In the genomic region with DNA sequence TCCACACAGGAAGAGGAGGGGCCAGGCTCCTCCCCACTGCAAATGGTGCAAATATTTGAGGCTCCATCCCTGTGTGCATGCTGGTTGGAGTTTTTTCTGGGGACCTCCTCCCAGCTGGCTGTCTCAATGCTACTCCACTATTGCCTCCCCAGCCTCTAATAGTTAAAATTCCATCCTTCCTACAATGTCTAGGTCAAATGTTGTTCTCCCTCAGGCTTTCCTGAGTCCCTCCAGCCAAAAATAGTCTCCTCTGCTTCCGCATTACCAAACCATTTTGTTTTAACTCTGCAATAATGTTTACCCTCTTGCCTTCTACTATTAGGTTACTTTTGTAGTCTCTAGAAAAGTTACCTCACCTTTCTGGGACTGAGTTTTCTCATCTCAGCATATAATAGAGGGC, we compare ENCODE assay signal across 26 cellular contexts. TPM values are rescaled to one million over a fixed set of nuclear protein-coding genes. Genes with fewer than 3 reads are reported as not detected.
DNase-seq lines count a peak whose midpoint lies in the region; ATAC-seq, FAIRE-seq and TF ChIP-seq lines count a peak whose summit lies in the region.
"Had no signal": no experiment of that assay in that cellular context is flagged by ENCODE, and none has a peak within 500 bp of the region (broad histone marks: within the 10 kb centered on the region; RNA-seq: fewer than 3 reads in every experiment).

No MANE protein-coding gene starts in this region.

- peak overlapping the region; percentile 38; the same call in 1 of the 2 replicates for H2BK5ac ChIP-seq in H1 (ENCODE audit: low read depth, low read length)

- H3K4ac ChIP-seq in H1 (replicated peaks; ENCODE audit: insufficient read length, low read depth, low read length), result no peak overlapping the region

- H3K27me3 ChIP-seq in AG04450 (ENCODE audit: control insufficient read depth, insufficient read depth, low read length), result no peaks in the 10 kb centered on the region
- H3K27me3 ChIP-seq in H1 (replicated peaks in 1 of 4; ENCODE audit: control insufficient read depth in 3 of 4, extremely low read depth in 1 of 4, insufficient read depth in 3 of 4, low read length in 3 of 4), result no peaks in the 10 kb centered on the region
- H3K27me3 ChIP-seq in neural progenitor cell, result no peaks in the 10 kb centered on the region
- H3K27me3 ChIP-seq: transverse colon had no signal

- POLR2A ChIA-PET in AG04450 (lab: Yijun Ruan, JAX) (no interaction called here), H1 (lab: Charles Lee; ENCODE audit: partially characterized antibody) (interaction anchor here (0.6 kb wide), 1 partner anchor 97 kb away, joined by 3 read pairs; no protein-coding TSS in a partner anchor)

- H3K27ac Mint-ChIP-seq in neural progenitor cell, result peak overlapping the region; percentile 73
- H3K27ac Mint-ChIP-seq: activated naive CD4-positive, alpha-beta T cell treated with anti-CD3 and anti-CD28 coated beads for 36 hours had no signal

- peak overlapping the region; percentile 78 for H2BK120ac ChIP-seq in H1 (replicated peaks; ENCODE audit: low read depth, low read length)

- TF ChIP-seq EP300 in H1 (IDR thresholded peaks at IDR 0.05; ENCODE audit: borderline replicate concordance in 1 of 2, low read depth in 2 of 2, low read length in 2 of 2), result no peak

- H3K4me2 ChIP-seq in H1 (ENCODE audit: insufficient read depth in 1 of 2, low read depth in 2 of 2, low read length in 2 of 2) (no peak overlapping the region; a peak in 1 of 4 replicates), neural progenitor cell (peak overlapping the region; percentile 77)

- H2AFZ ChIP-seq in H1 (ENCODE audit: low read length) (no peak overlapping the region), neural progenitor cell (replicated peaks) (no peak overlapping the region)

- peak overlapping the region; percentile 29 for H4K91ac ChIP-seq in H1 (replicated peaks; ENCODE audit: insufficient read length, low read length)

- no peak overlapping the region for H2AK5ac ChIP-seq in H1 (ENCODE audit: low read depth, low read length)

- H3K27ac ChIP-seq in AG04450 (ENCODE audit: low read depth, low read length), result peak overlapping the region; percentile 39
- H3K27ac ChIP-seq in H1 (ENCODE audit: low read depth, low read length), result no peak overlapping the region
- H3K27ac ChIP-seq in neural progenitor cell, result peak overlapping the region; percentile 99
- H3K27ac ChIP-seq: psoas muscle, transverse colon had no signal

- CTCF ChIA-PET in AG04450 (lab: Charles Lee), result interaction anchor here (1.1 kb wide), 1 partner anchor 8 kb away, joined by 5 read pairs; no protein-coding TSS in a partner anchor
- CTCF ChIA-PET in H1 (lab: Charles Lee; ENCODE audit: partially characterized antibody), result interaction anchor here (1.1 to 1.6 kb wide), 2 partner anchors 8 to 31 kb away, joined by 5 read pairs; no protein-coding TSS in a partner anchor

- no peak overlapping the region for H2BK15ac ChIP-seq in H1 (ENCODE audit: low read length)

- H3K4me1 ChIP-seq in H1 (replicated peaks in 1 of 4; ENCODE audit: control insufficient read depth in 3 of 4, insufficient read depth in 4 of 4, low read length in 3 of 4), result peaks cover 2 to 20% (median 17%) of the 10 kb centered on the region in 4 experiments; a peak in 6 of 7 replicates
- H3K4me1 ChIP-seq in neural progenitor cell, result peaks cover 52% of the 10 kb centered on the region

- H3K14ac ChIP-seq in H1 (ENCODE audit: insufficient read length), result no peak overlapping the region

- H3K79me2 ChIP-seq in H1 (ENCODE audit: control insufficient read depth in 1 of 2, insufficient read depth in 2 of 2, low read length in 2 of 2), result no peaks in the 10 kb centered on the region
- H3K79me2 ChIP-seq in neural progenitor cell (ENCODE audit: low read depth), result no peaks in the 10 kb centered on the region

- H3K18ac ChIP-seq in H1 (ENCODE audit: extremely low read depth, low read length), result peak overlapping the region; percentile 39; the same call in 1 of the 2 replicates

- H3K9me3 ChIP-seq in AG04450 (ENCODE audit: control insufficient read depth, insufficient read depth, low read length) (peaks cover 4% of the 10 kb centered on the region), H1 (ENCODE audit: insufficient read depth in 2 of 2, low read depth in 1 of 2, low read length in 1 of 2) (peaks cover 5 to 6% of the 10 kb centered on the region in 2 experiments; a peak in 2 of 4 replicates), neural progenitor cell (ENCODE audit: low read depth) (peaks cover 8% of the 10 kb centered on the region)
- H3K9me3 ChIP-seq: psoas muscle, transverse colon had no signal

- 90% methylated on average over 1 of the region's 1 CpG; no CpG with 5 or more reads in 1 of the 2 experiments for WGBS in H1 (ENCODE audit: extremely low coverage in 1 of 2, insufficient coverage in 1 of 2, insufficient read length in 1 of 2, insufficient replicate concordance in 2 of 2, low coverage in 1 of 2, low lambda C conversion rate in 2 of 2, missing lambda C conversion rate in 1 of 2), 2 experiments

- H3K36me3 ChIP-seq in H1 (ENCODE audit: control insufficient read depth in 2 of 4, insufficient read depth in 4 of 4, low read length in 3 of 4), result peaks cover 0 to 7% (median 3%) of the 10 kb centered on the region in 4 experiments; a peak in 2 of 8 replicates
- H3K36me3 ChIP-seq in neural progenitor cell, result no peaks in the 10 kb centered on the region
- H3K36me3 ChIP-seq: transverse colon had no signal

- DNase-seq in AG04450 (ENCODE audit: low read depth, low spot score), result no peak
- peak; percentile 66 for DNase-seq in RPMI7951 (ENCODE audit: low read depth)
- no peak for DNase-seq in H1 (ENCODE audit: low read depth in 1 of 2, low spot score in 2 of 2)
- no peak for DNase-seq in neural progenitor cell (ENCODE audit: low spot score)
- no peak for DNase-seq in NCI-H226
- DNase-seq: ACHN; activated CD4-positive, alpha-beta T cell treated with anti-CD3 and anti-CD28 coated beads, Interleukin-2, amount 50 U/mL, for 4 hours; activated naive CD4-positive, alpha-beta T cell treated with anti-CD3 and anti-CD28 coated beads for 36 hours; activated T-cell treated with anti-CD3 and anti-CD28 coated beads for 4 hours; DMS 273 treated with DMSO at 0.1 percent for 48 hours; MV-4-11; NCI-H187 treated with DMSO at 0.1 percent for 48 hours; NCI-H446 treated with DMSO at 0.1 percent for 48 hours; psoas muscle; RPMI8226; stimulated activated CD4-positive, alpha-beta T cell treated with anti-CD3 and anti-CD28 coated beads, Interleukin-12 subunit alpha, Interleukin-12 subunit beta, amount 100 ng/mL, for 4 hours; SW 1271; transverse colon had no signal

- H3K23ac ChIP-seq in H1 (ENCODE audit: insufficient read length), result no peak overlapping the region

- H3K79me1 ChIP-seq in H1 (ENCODE audit: low read depth, low read length), result no peaks in the 10 kb centered on the region

- no peak for FAIRE-seq in H1 (lab: Jason Lieb, UNC)
- FAIRE-seq: GM12892 had no signal

- H3F3A ChIP-seq in neural progenitor cell (ENCODE audit: low read depth), result peaks cover 40% of the 10 kb centered on the region

- H3K4me3 Mint-ChIP-seq in neural progenitor cell, result peak overlapping the region; percentile 22
- H3K4me3 Mint-ChIP-seq: activated naive CD4-positive, alpha-beta T cell treated with anti-CD3 and anti-CD28 coated beads for 36 hours; dendritic cell treated with granulocyte-macrophage colony-stimulating factor and Interleukin-4, amounts not matched to agents 40 ng/mL and 50 ng/mL, for 4 days had no signal

- no peak overlapping the region for H4K5ac ChIP-seq in H1 (ENCODE audit: insufficient read length, low read depth, low read length)

- TF ChIP-seq CTCF in AG04450 (IDR thresholded peaks at IDR 0.05; ENCODE audit: low read depth, low read length) (no peak), H1 (IDR thresholded peaks at IDR 0.05; ENCODE audit: control extremely low read depth in 1 of 3, insufficient read depth in 1 of 3, low read depth in 1 of 3, low read length in 3 of 3) (no peak), neural progenitor cell (IDR thresholded peaks at IDR 0.05) (no peak)

- peaks cover 2% of the 10 kb centered on the region for H3K36me3 Mint-ChIP-seq in neural progenitor cell

- no peaks in the 10 kb centered on the region; the same call in 1 of the 2 replicates for H3K23me2 ChIP-seq in H1 (ENCODE audit: low read depth, low read length)

- no peaks in the 10 kb centered on the region for H4K20me1 ChIP-seq in H1 (replicated peaks in 1 of 2; ENCODE audit: control insufficient read depth in 1 of 2, insufficient read depth in 2 of 2, low read length in 2 of 2)
- no peaks in the 10 kb centered on the region for H4K20me1 ChIP-seq in neural progenitor cell (ENCODE audit: low read depth)

- ATAC-seq in GM21447 (IDR thresholded peaks at IDR 0.05; ENCODE audit: unreplicated experiment) (no peak), GM18909 (IDR thresholded peaks at IDR 0.05; ENCODE audit: poor library complexity, unreplicated experiment) (no peak), GM21381 (IDR thresholded peaks at IDR 0.05; ENCODE audit: unreplicated experiment) (no peak)
- ATAC-seq: psoas muscle had no signal

- no peak overlapping the region for H3K56ac ChIP-seq in H1 (replicated peaks; ENCODE audit: insufficient read length, low read depth, low read length)

- no peak for TF ChIP-seq POLR2A in H1 (IDR thresholded peaks at IDR 0.05; ENCODE audit: control extremely low read depth in 1 of 2, low read depth in 2 of 2, low read length in 2 of 2)

- H4K8ac ChIP-seq in H1 (ENCODE audit: extremely low read depth, insufficient read depth, low read length), result no peak overlapping the region

- peaks cover 7% of the 10 kb centered on the region for H3K27me3 Mint-ChIP-seq in neural progenitor cell (ENCODE audit: insufficient read depth, low read depth)

- peaks cover 23% of the 10 kb centered on the region for H3K9me3 Mint-ChIP-seq in neural progenitor cell
- H3K9me3 Mint-ChIP-seq: activated naive CD4-positive, alpha-beta T cell treated with anti-CD3 and anti-CD28 coated beads for 36 hours; dendritic cell treated with granulocyte-macrophage colony-stimulating factor and Interleukin-4, amounts not matched to agents 40 ng/mL and 50 ng/mL, for 4 days had no signal

- TF ChIP-seq RAD21 in H1 (IDR thresholded peaks at IDR 0.05 in 1 of 2, conservative IDR thresholded peaks at IDR 0.05 in 1 of 2; ENCODE audit: low read depth in 2 of 2, low read length in 2 of 2), result no peak

- 0 out of 2 replicates have a peak overlapping the region, but pooled peaks have one; percentile 25 for H2BK20ac ChIP-seq in H1 (ENCODE audit: low read length)

- no peak overlapping the region for H3K4me3 ChIP-seq in AG04450 (ENCODE audit: low read depth, low read length)
- no peak overlapping the region; a peak in 1 of 8 replicates for H3K4me3 ChIP-seq in H1 (ENCODE audit: extremely low read depth in 1 of 4, insufficient read depth in 2 of 4, low read depth in 3 of 4, low read length in 4 of 4)
- no peak overlapping the region for H3K4me3 ChIP-seq in neural progenitor cell
- H3K4me3 ChIP-seq: lung, psoas muscle, transverse colon had no signal

- H3K9ac ChIP-seq in H1 (replicated peaks in 1 of 4; ENCODE audit: extremely low read depth in 1 of 4, low read depth in 3 of 4, low read length in 3 of 4) (no peak overlapping the region), neural progenitor cell (no peak overlapping the region)

- H2BK12ac ChIP-seq in H1 (ENCODE audit: low read depth, low read length), result no peak overlapping the region

- peaks cover 50% of the 10 kb centered on the region for H3K4me1 Mint-ChIP-seq in neural progenitor cell

RNA-seq across cellular contexts. Expression of gene FMO1, which starts 29.6 kb away (rescaled TPM):
- not detected in 2 replicates for polyA plus RNA-seq in AG04450 (2011; rRNA removed)
- polyA minus RNA-seq in AG04450 (2011; rRNA and poly(A)+ RNA removed), result not detected in 2 replicates
- 0.10 and 0.12 TPM in 2 replicates for total RNA-seq in RPMI7951 (2014; rRNA removed; shearing (Covaris generic))
- 0.36 TPM in 1 of 2 replicates, not detected in the other for total RNA-seq in H1 (2021; fragmentation: NEBNext Ultra II Directional; extraction: Animal tissue kit (Norgen Biotek cat#: 25700))
- 0.03 and 0.11 TPM in 2 replicates for polyA plus RNA-seq in H1 (2011; rRNA removed)
- 0.13 TPM for polyA plus RNA-seq in H1 (2011; cell fraction: cytosol; rRNA removed)
- polyA plus RNA-seq in H1 (2011; cell fraction: nucleus; rRNA removed), result 0.77 TPM
- polyA plus RNA-seq in H1 (2012, experiment 1 of 2), result 0.11 to 0.27 TPM in 2 of 4 replicates, not detected in the others
- not detected for polyA plus RNA-seq in H1 (2012, experiment 2 of 2)
- 0.02 TPM for polyA plus RNA-seq in H1 (2013, experiment 1 of 2)
- polyA plus RNA-seq in H1 (2013, experiment 2 of 2), result 0.04 TPM
- 0.47 TPM in 1 of 2 replicates, not detected in the other for polyA minus RNA-seq in H1 (2011; rRNA and poly(A)+ RNA removed)
- not detected for polyA minus RNA-seq in H1 (2011; cell fraction: cytosol; rRNA and poly(A)+ RNA removed)
- polyA minus RNA-seq in H1 (2011; cell fraction: nucleus; rRNA and poly(A)+ RNA removed), result not detected
- 0.12 TPM in 1 of 2 replicates, not detected in the other for total RNA-seq in neural progenitor cell (ENCODE audit: low replicate concordance)
- total RNA-seq: activated naive CD4-positive, alpha-beta T cell treated with anti-CD3 and anti-CD28 coated beads for 36 hours; epithelial cell of proximal tubule; glomerular endothelial cell; transverse colon had no signal

RNA-seq across cellular contexts. Expression of gene FMO2, which starts 33.6 kb away (rescaled TPM):
- polyA plus RNA-seq in AG04450 (2011; rRNA removed), result 2.0 and 2.6 TPM in 2 replicates
- polyA minus RNA-seq in AG04450 (2011; rRNA and poly(A)+ RNA removed), result 2.1 and 2.3 TPM in 2 replicates
- total RNA-seq in RPMI7951 (2014; rRNA removed; shearing (Covaris generic)), result under 0.01 and 0.20 TPM in 2 replicates
- total RNA-seq in H1 (2021; fragmentation: NEBNext Ultra II Directional; extraction: Animal tissue kit (Norgen Biotek cat#: 25700)), result not detected in 2 replicates
- polyA plus RNA-seq in H1 (2011; rRNA removed), result not detected in 2 replicates
- not detected for polyA plus RNA-seq in H1 (2011; cell fraction: cytosol; rRNA removed)
- not detected for polyA plus RNA-seq in H1 (2011; cell fraction: nucleus; rRNA removed)
- not detected in 4 replicates for polyA plus RNA-seq in H1 (2012, experiment 1 of 2)
- polyA plus RNA-seq in H1 (2012, experiment 2 of 2), result not detected
- polyA plus RNA-seq in H1 (2013, experiment 1 of 2), result 0.10 TPM
- 0.04 TPM for polyA plus RNA-seq in H1 (2013, experiment 2 of 2)
- 0.15 TPM in 1 of 2 replicates, not detected in the other for polyA minus RNA-seq in H1 (2011; rRNA and poly(A)+ RNA removed)
- not detected for polyA minus RNA-seq in H1 (2011; cell fraction: cytosol; rRNA and poly(A)+ RNA removed)
- 0.80 TPM for polyA minus RNA-seq in H1 (2011; cell fraction: nucleus; rRNA and poly(A)+ RNA removed)
- 0.47 TPM in 1 of 2 replicates, not detected in the other for total RNA-seq in neural progenitor cell (ENCODE audit: low replicate concordance)
- total RNA-seq: activated naive CD4-positive, alpha-beta T cell treated with anti-CD3 and anti-CD28 coated beads for 36 hours; epithelial cell of proximal tubule; glomerular endothelial cell had no signal
